37 cellular contexts compared by ENCODE assay signal in genomic region chr20:10303852-10304251, GRCh38.
"Had no signal": no experiment of that assay in that cellular context is flagged by ENCODE, and none has a peak within 500 bp of the region (broad histone marks: within the 10 kb centered on the region; RNA-seq: fewer than 3 reads in every experiment).

No MANE protein-coding gene starts in this region.

- H3K4me3 Mint-ChIP-seq: activated CD4-positive, alpha-beta memory T cell treated with anti-CD3 and anti-CD28 coated beads, Interleukin-2, amount 10 ng/mL, durations not matched to agents 7 days and 5 days; activated CD4-positive, alpha-beta T cell treated with anti-CD3 and anti-CD28 coated beads for 36 hours; activated CD4-positive, alpha-beta T cell treated with anti-CD3 and anti-CD28 coated beads, Interleukin-2, amount 10 ng/mL, durations not matched to agents 7 days and 5 days; activated CD8-positive, alpha-beta memory T cell treated with anti-CD3 and anti-CD28 coated beads, Interleukin-2, amount 10 ng/mL, durations not matched to agents 7 days and 5 days; activated CD8-positive, alpha-beta T cell treated with anti-CD3 and anti-CD28 coated beads, Interleukin-2, amount 10 ng/mL, durations not matched to agents 7 days and 5 days; activated naive CD4-positive, alpha-beta T cell treated with anti-CD3 and anti-CD28 coated beads for 36 hours; activated naive CD8-positive, alpha-beta T cell treated with anti-CD3 and anti-CD28 coated beads for 36 hours; activated T-cell treated with anti-CD3 and anti-CD28 coated beads, Interleukin-2, amount 50 U/mL, for 24 hours; brain; central memory CD8-positive, alpha-beta T cell; T-helper 1 cell treated with Interleukin-12 subunit alpha and Interleukin-12 subunit beta and Interleukin-4 antibody, amounts not matched to agents 30 μg/mL and 1 μg/mL, for 36 hours; T-helper 2 cell treated with Interferon-gamma antibody and Interleukin-4, amounts not matched to agents 5 μg/mL and 100 μg/mL, for 36 hours; WTC11 had no signal

- H3K4me1 ChIP-seq: adrenal gland had no signal

- H3K4me3 ChIP-seq: adrenal gland, cardiac muscle cell had no signal

- H3K9me3 Mint-ChIP-seq: activated CD4-positive, alpha-beta memory T cell treated with anti-CD3 and anti-CD28 coated beads, Interleukin-2, amount 10 ng/mL, durations not matched to agents 7 days and 5 days; activated CD4-positive, alpha-beta T cell treated with anti-CD3 and anti-CD28 coated beads, Interleukin-2, amount 10 ng/mL, durations not matched to agents 7 days and 5 days; activated naive CD4-positive, alpha-beta T cell treated with anti-CD3 and anti-CD28 coated beads for 36 hours; activated naive CD8-positive, alpha-beta T cell treated with anti-CD3 and anti-CD28 coated beads for 36 hours; activated T-cell treated with anti-CD3 and anti-CD28 coated beads, Interleukin-2, amount 50 U/mL, for 24 hours; activated T-helper 2 cell treated with anti-CD3 and anti-CD28 coated beads, Interferon-gamma antibody, Interleukin-2, Interleukin-4, amounts not matched to agents 10 μg/mL and 5 μg/mL and 100 μg/mL, durations not matched to agents 14 hours and 24 hours and 36 hours; brain; central memory CD8-positive, alpha-beta T cell; T-helper 1 cell treated with Interleukin-12 subunit alpha and Interleukin-12 subunit beta and Interleukin-4 antibody, amounts not matched to agents 30 μg/mL and 1 μg/mL, for 36 hours; T-helper 2 cell treated with Interferon-gamma antibody and Interleukin-4, amounts not matched to agents 5 μg/mL and 100 μg/mL, for 36 hours had no signal

- H3K27ac Mint-ChIP-seq: activated CD4-positive, alpha-beta memory T cell treated with anti-CD3 and anti-CD28 coated beads, Interleukin-2, amount 10 ng/mL, durations not matched to agents 7 days and 5 days; activated CD4-positive, alpha-beta T cell treated with anti-CD3 and anti-CD28 coated beads for 36 hours; activated CD4-positive, alpha-beta T cell treated with anti-CD3 and anti-CD28 coated beads, Interleukin-2, amount 10 ng/mL, durations not matched to agents 7 days and 5 days; activated CD8-positive, alpha-beta memory T cell treated with anti-CD3 and anti-CD28 coated beads, Interleukin-2, amount 10 ng/mL, durations not matched to agents 7 days and 5 days; activated CD8-positive, alpha-beta T cell treated with anti-CD3 and anti-CD28 coated beads, Interleukin-2, amount 10 ng/mL, durations not matched to agents 7 days and 5 days; activated naive CD4-positive, alpha-beta T cell treated with anti-CD3 and anti-CD28 coated beads for 36 hours; activated naive CD4-positive, alpha-beta T cell treated with anti-CD3 and anti-CD28 coated beads, Interleukin-2, amount 50 U/mL, for 72 hours; activated naive CD8-positive, alpha-beta T cell treated with anti-CD3 and anti-CD28 coated beads for 36 hours; activated T-cell treated with anti-CD3 and anti-CD28 coated beads, Interleukin-2, amount 50 U/mL, for 24 hours; activated T-helper 2 cell treated with anti-CD3 and anti-CD28 coated beads, Interferon-gamma antibody, Interleukin-2, Interleukin-4, amounts not matched to agents 10 μg/mL and 5 μg/mL and 100 μg/mL, durations not matched to agents 14 hours and 24 hours and 36 hours; brain; T-helper 1 cell treated with Interleukin-12 subunit alpha and Interleukin-12 subunit beta and Interleukin-4 antibody, amounts not matched to agents 30 μg/mL and 1 μg/mL, for 36 hours; T-helper 2 cell treated with Interferon-gamma antibody and Interleukin-4, amounts not matched to agents 5 μg/mL and 100 μg/mL, for 36 hours; WTC11 had no signal

- DNase-seq: activated CD4-positive, alpha-beta memory T cell treated with anti-CD3 and anti-CD28 coated beads, Interleukin-2, amount 10 ng/mL, durations not matched to agents 7 days and 5 days; activated CD4-positive, alpha-beta T cell treated with anti-CD3 and anti-CD28 coated beads for 1 hour; activated CD4-positive, alpha-beta T cell treated with anti-CD3 and anti-CD28 coated beads for 36 hours; activated CD4-positive, alpha-beta T cell treated with anti-CD3 and anti-CD28 coated beads for 48 hours; activated CD4-positive, alpha-beta T cell treated with anti-CD3 and anti-CD28 coated beads, Interleukin-2, amount 10 ng/mL, durations not matched to agents 7 days and 5 days; activated CD4-positive, alpha-beta T cell treated with anti-CD3 and anti-CD28 coated beads, Interleukin-2, amount 50 U/mL, for 48 hours; activated CD4-positive, CD25-positive, alpha-beta regulatory T cell; activated CD8-positive, alpha-beta memory T cell treated with anti-CD3 and anti-CD28 coated beads for 24 hours; activated CD8-positive, alpha-beta memory T cell treated with anti-CD3 and anti-CD28 coated beads, Interleukin-2, amount 10 ng/mL, durations not matched to agents 7 days and 5 days; activated CD8-positive, alpha-beta memory T cell treated with anti-CD3 and anti-CD28 coated beads, Interleukin-2, amount 50 U/mL, for 48 hours; activated CD8-positive, alpha-beta T cell treated with anti-CD3 and anti-CD28 coated beads, Interleukin-2, amount 10 ng/mL, durations not matched to agents 7 days and 5 days; activated effector memory CD4-positive, alpha-beta T cell treated with Interleukin-2 at 50 U/mL for 16 hours; activated gamma-delta T cell; activated naive CD4-positive, alpha-beta T cell treated with anti-CD3 and anti-CD28 coated beads for 36 hours; activated naive CD4-positive, alpha-beta T cell treated with anti-CD3 and anti-CD28 coated beads, Interleukin-2, amount 50 U/mL, for 16 hours; activated naive CD8-positive, alpha-beta T cell treated with anti-CD3 and anti-CD28 coated beads for 36 hours; activated T-cell treated with anti-CD3 and anti-CD28 coated beads, Interleukin-2, amount 50 U/mL, for 24 hours; activated T-cell treated with anti-CD3 and anti-CD28 coated beads, Interleukin-2, amount 50 U/mL, for 48 hours; adrenal gland; amniotic stem cell; aorta; caudate nucleus; cerebellar nuclear complex; T-helper 1 cell; T-helper 9 cell; WERI-Rb-1 had no signal

- H3K27me3 Mint-ChIP-seq: central memory CD8-positive, alpha-beta T cell had no signal

- H3K36me3 ChIP-seq: adrenal gland, cardiac muscle cell had no signal

- H3K27ac ChIP-seq: adrenal gland, cardiac muscle cell, WERI-Rb-1 had no signal

- FAIRE-seq: bronchial epithelial cell, TTC549 had no signal

- H3K4me1 Mint-ChIP-seq: activated naive CD8-positive, alpha-beta T cell treated with anti-CD3 and anti-CD28 coated beads for 36 hours had no signal

- H3K36me3 Mint-ChIP-seq: activated CD8-positive, alpha-beta memory T cell treated with anti-CD3 and anti-CD28 coated beads, Interleukin-2, amount 10 ng/mL, durations not matched to agents 7 days and 5 days; activated naive CD4-positive, alpha-beta T cell treated with anti-CD3 and anti-CD28 coated beads, Interleukin-2, amount 50 U/mL, for 72 hours; activated naive CD8-positive, alpha-beta T cell treated with anti-CD3 and anti-CD28 coated beads for 36 hours; WTC11 had no signal

- H3K9me3 ChIP-seq: adrenal gland had no signal

- H3K27me3 ChIP-seq: adrenal gland, cardiac muscle cell had no signal

- ATAC-seq: activated CD4-positive, alpha-beta T cell treated with anti-CD3 and anti-CD28 coated beads for 36 hours; activated CD4-positive, CD25-positive, alpha-beta regulatory T cell treated with anti-CD3 and anti-CD28 coated beads, Interleukin-2, amount 50 U/mL, for 24 hours; activated CD8-positive, alpha-beta memory T cell treated with anti-CD3 and anti-CD28 coated beads, Interleukin-2, amount 10 ng/mL, durations not matched to agents 7 days and 5 days; activated CD8-positive, alpha-beta T cell treated with anti-CD3 and anti-CD28 coated beads, Interleukin-2, amount 10 ng/mL, durations not matched to agents 7 days and 5 days; activated naive CD4-positive, alpha-beta T cell treated with anti-CD3 and anti-CD28 coated beads, Interleukin-2, amount 50 U/mL, for 72 hours; WTC11 had no signal
